ENCODE assay signal across 8 cellular contexts in the genomic region with DNA sequence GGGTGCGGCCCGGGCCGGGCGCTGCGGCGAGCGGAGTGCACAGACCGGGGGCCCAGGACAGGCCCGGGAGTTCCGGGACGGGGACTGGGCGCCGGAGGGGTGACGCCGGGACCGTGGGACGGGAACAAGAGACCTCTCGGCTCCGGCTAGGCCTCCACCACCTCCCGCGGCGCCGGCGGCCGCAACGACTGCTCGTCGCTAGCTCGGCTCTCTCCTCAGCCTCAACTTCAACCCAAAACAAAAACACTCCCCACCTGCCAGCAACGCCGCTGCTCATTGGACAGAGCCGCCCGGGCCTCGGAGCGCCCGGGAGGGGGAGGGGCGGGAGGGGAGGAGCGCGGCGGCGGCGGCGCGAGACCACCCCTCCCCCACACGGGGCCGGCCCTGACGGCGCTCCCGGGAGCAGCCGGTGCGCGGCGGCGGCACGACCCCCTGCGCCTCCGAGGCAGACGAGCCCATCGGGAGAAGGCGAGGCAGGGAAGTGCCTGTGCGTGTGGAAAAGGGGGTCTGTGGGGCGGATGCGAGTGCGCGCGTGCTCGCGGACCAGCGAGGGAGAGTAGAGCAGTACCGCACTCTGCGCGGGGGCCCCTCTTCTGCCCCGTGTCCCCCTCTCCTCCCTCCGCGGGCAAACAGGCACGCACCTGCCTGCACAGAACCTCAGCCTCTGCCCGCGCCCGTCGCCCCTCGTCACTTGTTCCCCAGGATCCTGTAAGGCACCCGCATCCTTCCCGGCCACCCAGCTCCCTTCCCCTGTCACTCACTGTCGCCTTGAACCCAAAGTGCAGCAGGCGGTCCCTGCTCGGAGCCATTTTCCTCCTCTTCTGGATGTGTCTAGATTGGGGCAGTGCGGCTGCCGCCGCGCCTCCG. TPM values are rescaled to one million over a fixed set of nuclear protein-coding genes. Genes with fewer than 3 reads are reported as not detected.
DNase-seq lines count a peak whose midpoint lies in the region; ATAC-seq lines count a peak whose summit lies in the region.

A gene with protein sequence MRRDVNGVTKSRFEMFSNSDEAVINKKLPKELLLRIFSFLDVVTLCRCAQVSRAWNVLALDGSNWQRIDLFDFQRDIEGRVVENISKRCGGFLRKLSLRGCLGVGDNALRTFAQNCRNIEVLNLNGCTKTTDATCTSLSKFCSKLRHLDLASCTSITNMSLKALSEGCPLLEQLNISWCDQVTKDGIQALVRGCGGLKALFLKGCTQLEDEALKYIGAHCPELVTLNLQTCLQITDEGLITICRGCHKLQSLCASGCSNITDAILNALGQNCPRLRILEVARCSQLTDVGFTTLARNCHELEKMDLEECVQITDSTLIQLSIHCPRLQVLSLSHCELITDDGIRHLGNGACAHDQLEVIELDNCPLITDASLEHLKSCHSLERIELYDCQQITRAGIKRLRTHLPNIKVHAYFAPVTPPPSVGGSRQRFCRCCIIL (minus strand): TSS at position 215 of the 867 bp plus-strand sequence. CDS start 224 bp downstream, outside the sequence.

- H3K4me1 Mint-ChIP-seq in CD4-positive, alpha-beta memory T cell, result peaks cover 28 to 54% (median 41%) of the 10 kb centered on the region in 4 donors

- CTCF ChIA-PET in CD4-positive, alpha-beta memory T cell (lab: Charles Lee; ENCODE audit: partially characterized antibody), result interaction anchor here (1.1 kb wide), 1 partner anchor 195 kb away, joined by 3 read pairs; no protein-coding TSS in a partner anchor
- CTCF ChIA-PET in activated CD8-positive, alpha-beta memory T cell treated with anti-CD3 and anti-CD28 coated beads for 36 hours (lab: Charles Lee), result interaction anchor here (0.8 kb wide), 1 partner anchor 14 kb away, joined by 3 read pairs; no protein-coding TSS in a partner anchor

- H3K27me3 ChIP-seq in CD4-positive, alpha-beta memory T cell (ENCODE audit: insufficient read depth, low read length), result no peaks in the 10 kb centered on the region
- no peaks in the 10 kb centered on the region for H3K27me3 ChIP-seq in effector memory CD4-positive, alpha-beta T cell (replicated peaks; ENCODE audit: control insufficient read depth, insufficient read depth, low read length, poor library complexity, severe bottlenecking)

- H3K27ac ChIP-seq in CD4-positive, alpha-beta memory T cell (ENCODE audit: low read depth, low read length), result peak within 1 kb of the TSS; percentile 85
- H3K27ac ChIP-seq in effector memory CD4-positive, alpha-beta T cell (ENCODE audit: insufficient read depth, low read length, poor library complexity, severe bottlenecking), result peak within 1 kb of the TSS; percentile 85

- peak within 1 kb of the TSS; percentile 93 to 99 (median 97) for H3K4me3 Mint-ChIP-seq in CD4-positive, alpha-beta memory T cell

- H3K27ac Mint-ChIP-seq in CD4-positive, alpha-beta memory T cell, result peak within 1 kb of the TSS; percentile 97 to 99 (median 98)

- intact Hi-C loops in CD4-positive, alpha-beta memory T cell (cut with micrococcal nuclease), result loop anchor here (1.0 kb wide), 2 partner anchors 50 to 60 kb away; partner anchors contain the start of genes CDK12 and MED1

- H3K9me3 ChIP-seq in CD4-positive, alpha-beta memory T cell (ENCODE audit: control insufficient read depth in 1 of 2, low read length in 2 of 2), result no peaks in the 10 kb centered on the region
- no peaks in the 10 kb centered on the region for H3K9me3 ChIP-seq in effector memory CD4-positive, alpha-beta T cell (ENCODE audit: control insufficient read depth, low read length)

- peaks cover 0 to 2% of the 10 kb centered on the region in 2 donors for H3K27me3 Mint-ChIP-seq in CD4-positive, alpha-beta memory T cell

- no peaks in the 10 kb centered on the region for H3K36me3 ChIP-seq in CD4-positive, alpha-beta memory T cell (ENCODE audit: insufficient read depth, low read length)
- no peaks in the 10 kb centered on the region for H3K36me3 ChIP-seq in effector memory CD4-positive, alpha-beta T cell (ENCODE audit: control insufficient read depth, insufficient read depth, low read length)

- peak; percentile 66 for ATAC-seq in GM19467 (IDR thresholded peaks at IDR 0.05; ENCODE audit: unreplicated experiment)

- no peaks in the 10 kb centered on the region for H3K9me3 Mint-ChIP-seq in CD4-positive, alpha-beta memory T cell

- POLR2A ChIA-PET in CD4-positive, alpha-beta memory T cell (lab: Charles Lee; ENCODE audit: partially characterized antibody), result interaction anchor here (0.6 to 4.3 kb wide), 10 partner anchors 8 to 351 kb away, joined by 3 to 52 read pairs (median 4); partner anchors contain the start of genes CDK12, MED1 and RPL19
- POLR2A ChIA-PET in activated CD8-positive, alpha-beta memory T cell treated with anti-CD3 and anti-CD28 coated beads for 36 hours (lab: Charles Lee), result interaction anchor here (0.5 to 1.2 kb wide), 4 partner anchors 14 to 84 kb away, joined by 3 to 5 read pairs (median 3); partner anchors contain the start of gene MED1

- H3K4me1 ChIP-seq in CD4-positive, alpha-beta memory T cell (ENCODE audit: insufficient read depth, low read length), result peaks cover 17% of the 10 kb centered on the region
- no peaks in the 10 kb centered on the region for H3K4me1 ChIP-seq in effector memory CD4-positive, alpha-beta T cell (ENCODE audit: control insufficient read depth, insufficient read depth, low read length, poor library complexity, severe bottlenecking)

- peaks cover 0 to 17% of the 10 kb centered on the region in 2 donors for H3K36me3 Mint-ChIP-seq in CD4-positive, alpha-beta memory T cell

- DNase-seq in CD4-positive, alpha-beta memory T cell, result peak; percentile 90 to 95 (median 92)
- DNase-seq in HT-29 (ENCODE audit: low spot score) (peak; percentile 91), NOMO-1 (lab: John Stamatoyannopoulos, UW; ENCODE audit: unreplicated experiment in 2 of 2) (peak; percentile 75 to 86), medulla oblongata (ENCODE audit: extremely low spot score) (peak; percentile 95)
- peak; percentile 89 to 91 (median 89) for DNase-seq in effector memory CD4-positive, alpha-beta T cell
- DNase-seq in stimulated activated CD4-positive, alpha-beta T cell treated with anti-CD3 and anti-CD28 coated beads, TNF-alpha, amount 100 ng/mL, for 4 hours (ENCODE audit: low read depth in 3 of 3), result peak; percentile 86 to 92 (median 86)

- peak within 1 kb of the TSS; percentile 87 to 89 for H3K4me3 ChIP-seq in CD4-positive, alpha-beta memory T cell (ENCODE audit: low read length in 2 of 2)
- H3K4me3 ChIP-seq in effector memory CD4-positive, alpha-beta T cell (ENCODE audit: insufficient read depth, low read depth, low read length, poor library complexity, severe bottlenecking), result peak within 1 kb of the TSS; percentile 96

RNA-seq across cellular contexts. Expression of the gene that starts here (rescaled TPM):
- 10 to 100 TPM; 35.3 to 38.5 TPM for total RNA-seq in CD4-positive, alpha-beta memory T cell
- polyA plus RNA-seq in CD4-positive, alpha-beta memory T cell, result 1 to 10 TPM; 1.5 to 4.1 TPM
- 3.3 and 4.7 TPM in 2 replicates for total RNA-seq in HT-29 (2014; rRNA removed; shearing (Covaris generic))
- 10 to 100 TPM; 24.9 to 25.2 TPM for total RNA-seq in activated CD8-positive, alpha-beta memory T cell treated with anti-CD3 and anti-CD28 coated beads for 36 hours

Comparison
In these comparisons a context has a peak if more than half of its experiments do, and no peak if none do; other contexts are left out.
1. Peak in every context shown above with its lines: DNase-seq, ATAC-seq, H3K4me3 ChIP-seq and H3K27ac ChIP-seq.